ENCODE assay signal across 17 cellular contexts in genomic region chr1:18045654-18046053, GRCh38.
DNase-seq lines count a peak whose midpoint lies in the region; TF ChIP-seq lines count a peak whose summit lies in the region.
"Had no signal": no experiment of that assay in that cellular context is flagged by ENCODE, and none has a peak within 500 bp of the region (broad histone marks: within the 10 kb centered on the region; RNA-seq: fewer than 3 reads in every experiment).

No MANE protein-coding gene starts in this region.

- H3K4me1 ChIP-seq in HEK293 (ENCODE audit: control insufficient read depth, insufficient read depth, low read length) (no peaks in the 10 kb centered on the region), suprapubic skin (no peaks in the 10 kb centered on the region)
- H3K4me1 ChIP-seq: BE2C had no signal

- no peaks in the 10 kb centered on the region for H3K36me3 ChIP-seq in HEK293 (ENCODE audit: control insufficient read depth in 2 of 2, insufficient read depth in 1 of 2, low read length in 2 of 2)
- H3K36me3 ChIP-seq in suprapubic skin: no peaks in the 10 kb centered on the region
- H3K36me3 ChIP-seq: BE2C, BLaER1 had no signal

- TF ChIP-seq CTCF in HEK293 (tag by site-specific recombination; IDR thresholded peaks at IDR 0.05) (no peak), suprapubic skin (IDR thresholded peaks at IDR 0.05) (no peak)

- H3K9me3 ChIP-seq in HEK293 (ENCODE audit: control insufficient read depth, insufficient read depth, low read depth, low read length) (no peaks in the 10 kb centered on the region), suprapubic skin (no peaks in the 10 kb centered on the region)
- H3K9me3 ChIP-seq: BE2C, BLaER1 had no signal

- H3K4me3 ChIP-seq in HEK293 (ENCODE audit: low read depth, low read length) (no peak overlapping the region), suprapubic skin (no peak overlapping the region)
- H3K4me3 ChIP-seq: BLaER1, GM12878 had no signal

- H3K27ac ChIP-seq in HEK293 (ENCODE audit: extremely low read depth, low read depth, low read length) (no peak overlapping the region), angular gyrus (ENCODE audit: low read depth, low read length) (peak overlapping the region; percentile 25), suprapubic skin (no peak overlapping the region)
- H3K27ac ChIP-seq: BLaER1 had no signal

- DNase-seq in ELF-1 (ENCODE audit: low read depth, low spot score) (peak; percentile 60), suprapubic skin (ENCODE audit: low spot score in 2 of 2) (no peak), DMS 273 (lab: John Stamatoyannopoulos, UW; ENCODE audit: unreplicated experiment) (no peak)
- DNase-seq: 8988T; ACHN; BE2C; C1 segment of cervical spinal cord; CD4-positive, alpha-beta memory T cell; CD4-positive, CD25-positive, alpha-beta regulatory T cell; CD8-positive, alpha-beta memory T cell; COR-L47; DMS79 treated with DMSO at 0.1 percent for 48 hours; GDM1 had no signal

- H3K27me3 ChIP-seq in suprapubic skin: peaks cover 31% of the 10 kb centered on the region
- H3K27me3 ChIP-seq: BE2C, BLaER1 had no signal

- TF ChIP-seq POLR2A in suprapubic skin (IDR thresholded peaks at IDR 0.05): no peak

- 41% methylated on average over 6 of the region's 8 CpGs for WGBS in suprapubic skin

- POLR2A ChIA-PET in HEK293 (lab: Yijun Ruan, JAX): no interaction called here

- TF ChIP-seq EP300 in suprapubic skin (IDR thresholded peaks at IDR 0.05): no peak

- CTCF ChIA-PET in HEK293 (lab: Yijun Ruan, JAX): no interaction called here

TF ChIP-seq in HEK293, 187 proteins besides CTCF, POLR2A, EP300 and RAD21:
- TF ChIP-seq ZNF449 (tag by site-specific recombination; IDR thresholded peaks at IDR 0.05) (peak; percentile 82), PRDM1 (tag by site-specific recombination; IDR thresholded peaks at IDR 0.05) (no peak)
